Comparison of ENCODE assay signal across 28 cellular contexts in genomic region chr4:163271555-163272127, GRCh38.
"Had no signal": no experiment of that assay in that cellular context is flagged by ENCODE, and none has a peak within 500 bp of the region (broad histone marks: within the 10 kb centered on the region; RNA-seq: fewer than 3 reads in every experiment).

No MANE protein-coding gene starts in this region.

- H3K9me3 Mint-ChIP-seq: naive thymus-derived CD8-positive, alpha-beta T cell; nephron; neural crest cell; stimulated activated naive B cell treated with anti-CD40 and anti-IgM and Interleukin-4, amounts not matched to agents 10 μg/mL and 1 μg/mL and 100 μg/mL, for 72 hours had no signal

- H3K36me3 ChIP-seq: pancreas, prostate gland, stomach, tibial artery, vagina had no signal

- H3K27ac Mint-ChIP-seq: naive thymus-derived CD8-positive, alpha-beta T cell; nephron; stimulated activated naive B cell treated with anti-CD40 and anti-IgM and Interleukin-4, amounts not matched to agents 10 μg/mL and 1 μg/mL and 100 μg/mL, for 72 hours had no signal

- H3K4me3 Mint-ChIP-seq: naive thymus-derived CD8-positive, alpha-beta T cell; nephron; neural crest cell; stimulated activated naive B cell treated with anti-CD40 and anti-IgM and Interleukin-4, amounts not matched to agents 10 μg/mL and 1 μg/mL and 100 μg/mL, for 72 hours had no signal

- H3K27ac ChIP-seq: pancreas, prostate gland, skin epidermis, stomach, testis, tibial artery, vagina had no signal

- H3K4me1 ChIP-seq: pancreas, prostate gland, stomach, testis, tibial artery, vagina had no signal

- H3K4me1 Mint-ChIP-seq: naive thymus-derived CD8-positive, alpha-beta T cell; nephron; neural crest cell; stimulated activated naive B cell treated with anti-CD40 and anti-IgM and Interleukin-4, amounts not matched to agents 10 μg/mL and 1 μg/mL and 100 μg/mL, for 72 hours had no signal

- H3K27me3 ChIP-seq: pancreas, stomach, testis, tibial artery, vagina had no signal

- H3K36me3 Mint-ChIP-seq: naive thymus-derived CD8-positive, alpha-beta T cell; stimulated activated naive B cell treated with anti-CD40 and anti-IgM and Interleukin-4, amounts not matched to agents 10 μg/mL and 1 μg/mL and 100 μg/mL, for 72 hours had no signal

- H3K4me3 ChIP-seq: pancreas, prostate gland, skin epidermis, stomach, testis, tibial artery, vagina had no signal

- DNase-seq: hippocampal formation; kidney glomerular epithelial cell; left cardiac atrium; mammary epithelial cell; mesenchymal stem cell; naive thymus-derived CD8-positive, alpha-beta T cell; nucleus accumbens; pancreas; posterior cingulate gyrus; retina; right cardiac atrium; stimulated activated CD4-positive, alpha-beta T cell treated with anti-CD3 and anti-CD28 coated beads, Interleukin-12 subunit alpha, Interleukin-12 subunit beta, amount 100 ng/mL, for 4 hours; stimulated activated CD4-positive, alpha-beta T cell treated with anti-CD3 and anti-CD28 coated beads, Interleukin-15, amount 100 ng/mL, for 24 hours; stimulated activated CD4-positive, alpha-beta T cell treated with anti-CD3 and anti-CD28 coated beads, Interleukin-2, amount 100 ng/mL, for 24 hours; stimulated activated CD4-positive, alpha-beta T cell treated with anti-CD3 and anti-CD28 coated beads, Interleukin-4, amount 100 ng/mL, for 1 hour; stimulated activated naive B cell treated with anti-CD40 and anti-IgM and Interleukin-4, amounts not matched to agents 10 μg/mL and 1 μg/mL and 100 μg/mL, for 72 hours; stimulated activated naive CD8-positive, alpha-beta T cell treated with anti-CD3 and anti-CD28 coated beads, Interleukin-15, Interleukin-2, amounts not matched to agents 100 U/mL and 50 U/mL, for 24 hours; stomach; testis; tibial artery; trophoblast cell had no signal

- H3K9me3 ChIP-seq: pancreas, prostate gland, stomach, testis, tibial artery, vagina had no signal

- ATAC-seq: left cardiac atrium; left lobe of liver; naive thymus-derived CD8-positive, alpha-beta T cell; pancreas; right cardiac atrium; sciatic nerve; stimulated activated naive B cell treated with anti-CD40 and anti-IgM and Interleukin-4, amounts not matched to agents 10 μg/mL and 1 μg/mL and 100 μg/mL, for 72 hours; stimulated activated naive CD8-positive, alpha-beta T cell treated with anti-CD3 and anti-CD28 coated beads, Interleukin-15, Interleukin-2, amounts not matched to agents 100 U/mL and 50 U/mL, for 24 hours had no signal
